ENCODE assay signal across 1 cellular context in genomic region chr7:14836006-14836405, GRCh38.
TF ChIP-seq lines count a peak whose summit lies in the region.

No MANE protein-coding gene starts in this region.

TF ChIP-seq in WTC11, 78 proteins besides CTCF, POLR2A, EP300 and RAD21 (continued from another document):
- TF ChIP-seq ZMAT4 (CRISPR knock-in tag; IDR thresholded peaks at IDR 0.05) (no peak), SMAD4 (CRISPR knock-in tag; IDR thresholded peaks at IDR 0.05) (no peak), PRDM15 (CRISPR knock-in tag; IDR thresholded peaks at IDR 0.05) (no peak), AFF4 (CRISPR knock-in tag; IDR thresholded peaks at IDR 0.05; ENCODE audit: borderline replicate concordance) (no peak), EMX1 (CRISPR knock-in tag; IDR thresholded peaks at IDR 0.05) (no peak), NR1H2 (CRISPR knock-in tag; IDR thresholded peaks at IDR 0.05) (no peak)
